31 cellular contexts compared by ENCODE assay signal in the genomic region with DNA sequence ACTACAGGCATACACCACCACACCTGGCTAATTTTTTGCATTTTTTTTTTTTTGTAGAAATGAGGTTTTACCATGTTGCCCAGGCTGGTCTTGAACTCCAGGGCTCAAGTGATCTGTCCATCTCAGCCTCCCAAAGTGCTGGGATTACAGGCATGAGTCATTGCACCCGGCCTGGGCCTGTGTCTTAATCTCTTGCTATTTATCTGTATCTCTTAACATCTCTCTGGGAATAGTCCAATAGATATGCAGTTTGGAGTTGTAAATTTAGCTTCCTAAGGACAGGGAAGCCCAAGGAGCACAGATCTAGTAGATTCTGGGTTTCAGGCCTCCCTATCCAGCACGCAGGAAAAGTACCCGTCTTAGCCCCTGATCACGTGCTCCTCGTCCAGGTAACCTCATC.
"Had no signal": no experiment of that assay in that cellular context is flagged by ENCODE, and none has a peak within 500 bp of the region (broad histone marks: within the 10 kb centered on the region; RNA-seq: fewer than 3 reads in every experiment).

No MANE protein-coding gene starts in this region.

- H3K36me3 ChIP-seq: WERI-Rb-1 had no signal

- H3K4me3 ChIP-seq: esophagus muscularis mucosa, gastroesophageal sphincter, heart right ventricle had no signal

- DNase-seq: activated B cell treated with CpG ODN at 0.5 μM for 24 hours; activated CD4-positive, alpha-beta T cell treated with anti-CD3 and anti-CD28 coated beads for 48 hours; activated CD4-positive, alpha-beta T cell treated with anti-CD3 and anti-CD28 coated beads, Interleukin-2, amount 50 U/mL, for 1 hour; activated CD4-positive, alpha-beta T cell treated with anti-CD3 and anti-CD28 coated beads, Interleukin-2, amount 50 U/mL, for 48 hours; activated CD8-positive, alpha-beta memory T cell treated with anti-CD3 and anti-CD28 coated beads for 24 hours; activated CD8-positive, alpha-beta T cell treated with anti-CD3 and anti-CD28 coated beads for 36 hours; activated gamma-delta T cell; activated naive CD4-positive, alpha-beta T cell; activated naive CD4-positive, alpha-beta T cell treated with anti-CD3 and anti-CD28 coated beads, Interleukin-2, amount 10 ng/mL, durations not matched to agents 7 days and 5 days; activated naive CD8-positive, alpha-beta T cell treated with anti-CD3 and anti-CD28 coated beads, Interleukin-2, amount 10 ng/mL, durations not matched to agents 7 days and 5 days; activated T-cell treated with anti-CD3 and anti-CD28 coated beads for 4 hours; activated T-cell treated with anti-CD3 and anti-CD28 coated beads, Interleukin-2, amount 50 U/mL, for 24 hours; activated T-cell treated with anti-CD3 and anti-CD28 coated beads, Interleukin-2, amount 50 U/mL, for 72 hours; amniotic stem cell; anterior cingulate cortex; caudate nucleus; cortex of kidney; dermis blood vessel endothelial cell; effector CD4-positive, alpha-beta T cell; effector memory CD8-positive, alpha-beta T cell; erythroblast; foreskin melanocyte; heart right ventricle; T-helper 1 cell; T-helper 17 cell; T1000; WERI-Rb-1 had no signal

- ATAC-seq: activated CD4-positive, CD25-positive, alpha-beta regulatory T cell treated with anti-CD3 and anti-CD28 coated beads, Interleukin-2, amount 50 U/mL, for 24 hours; activated CD8-positive, alpha-beta T cell treated with anti-CD3 and anti-CD28 coated beads for 36 hours; activated naive CD4-positive, alpha-beta T cell treated with anti-CD3 and anti-CD28 coated beads, Interleukin-2, amount 50 U/mL, for 72 hours; activated T-cell treated with anti-CD3 and anti-CD28 coated beads, Interleukin-2, amount 50 U/mL, for 72 hours; effector memory CD8-positive, alpha-beta T cell; gastroesophageal sphincter; heart right ventricle; T-helper 17 cell had no signal

- H3K27me3 ChIP-seq: esophagus muscularis mucosa, gastroesophageal sphincter, heart right ventricle had no signal

- H3K27ac ChIP-seq: esophagus muscularis mucosa, gastroesophageal sphincter, heart right ventricle, WERI-Rb-1 had no signal
